In genomic region chr2:72111061-72111460, GRCh38 we compare ENCODE assay signal across 14 cellular contexts. TPM values are rescaled to one million over a fixed set of nuclear protein-coding genes. Genes with fewer than 3 reads are reported as not detected.
DNase-seq lines count a peak whose midpoint lies in the region; ATAC-seq lines count a peak whose summit lies in the region.
"Had no signal": no experiment of that assay in that cellular context is flagged by ENCODE, and none has a peak within 500 bp of the region (broad histone marks: within the 10 kb centered on the region; RNA-seq: fewer than 3 reads in every experiment).

No MANE protein-coding gene starts in this region.

- no peak for ATAC-seq in left lobe of liver
- no peak for ATAC-seq in GM18498 (IDR thresholded peaks at IDR 0.05; ENCODE audit: unreplicated experiment)
- no peak for ATAC-seq in GM18909 (IDR thresholded peaks at IDR 0.05; ENCODE audit: poor library complexity, unreplicated experiment)

- intact Hi-C loops in posterior vena cava (cut with DNase I): no loop called here

- peak; percentile 2 for DNase-seq in activated CD8-positive, alpha-beta memory T cell treated with anti-CD3 and anti-CD28 coated beads, Interleukin-2, amount 50 U/mL, for 48 hours
- no peak for DNase-seq in activated CD8-positive, alpha-beta memory T cell treated with anti-CD3 and anti-CD28 coated beads for 24 hours
- peak; percentile 28 for DNase-seq in left lobe of liver (ENCODE audit: low spot score)
- DNase-seq in posterior vena cava (ENCODE audit: low spot score): peak; percentile 51
- DNase-seq in HCEC 1CT: no peak
- DNase-seq: 8988T; AML-193; Caco-2; CD8-positive, alpha-beta memory T cell; GOT3; H9; IMR-90 had no signal

RNA-seq across cellular contexts. Expression of gene CYP26B1, which starts 36.6 kb away (rescaled TPM):
- 4.4 TPM for total RNA-seq in left lobe of liver
- total RNA-seq in posterior vena cava: 1 to 10 TPM; 5.0 to 5.1 TPM
- total RNA-seq: CD8-positive, alpha-beta memory T cell; IMR-90 had no signal

Comparison
In these comparisons a context has a peak if more than half of its experiments do, and no peak if none do; other contexts are left out.
1. DNase-seq: peak in activated CD8-positive, alpha-beta memory T cell treated with anti-CD3 and anti-CD28 coated beads, Interleukin-2, amount 50 U/mL, for 48 hours (single experiment), left lobe of liver (single experiment) and posterior vena cava (single experiment); none in activated CD8-positive, alpha-beta memory T cell treated with anti-CD3 and anti-CD28 coated beads for 24 hours (single experiment) and HCEC 1CT (single experiment).